In genomic region chr6:74096329-74096728, GRCh38 we compare ENCODE assay signal across 6 cellular contexts.
"Had no signal": no experiment of that assay in that cellular context is flagged by ENCODE, and none has a peak within 500 bp of the region (broad histone marks: within the 10 kb centered on the region; RNA-seq: fewer than 3 reads in every experiment).

No MANE protein-coding gene starts in this region.

- H3K4me2 ChIP-seq: GM23338 had no signal

- DNase-seq: H9, HCEC 1CT had no signal

- H3K27ac Mint-ChIP-seq: GM23338, H9 had no signal

- H3K4me1 Mint-ChIP-seq: GM23338, H9 had no signal

- H3K27ac ChIP-seq: HL-60 had no signal

- H2AFZ ChIP-seq: GM23338 had no signal

- H3K4me3 ChIP-seq: GM23338, K562 had no signal

- ATAC-seq: GM23338, HepG2, K562 had no signal

- H3K4me3 Mint-ChIP-seq: GM23338, H9 had no signal

- H3K9me3 Mint-ChIP-seq: GM23338, H9 had no signal
